In genomic region chr5:73692166-73692640, GRCh38 we compare ENCODE assay signal across 8 cellular contexts.
DNase-seq lines count a peak whose midpoint lies in the region; ATAC-seq and TF ChIP-seq lines count a peak whose summit lies in the region.

No MANE protein-coding gene starts in this region.

- ATAC-seq in IMR-90 (ENCODE audit: low read depth) (peak; percentile 85), gastrocnemius medialis (no peak), HG03442 (IDR thresholded peaks at IDR 0.05; ENCODE audit: unreplicated experiment) (no peak)

- DNase-seq in GM12865 (ENCODE audit: low read depth) (peak; percentile 77), IMR-90 (peak; percentile 87), choroid plexus epithelial cell (ENCODE audit: low read depth) (peak; percentile 92), renal cortical epithelial cell (ENCODE audit: low read depth) (peak; percentile 61), gastrocnemius medialis (no peak), cerebellar cortex (ENCODE audit: low spot score) (no peak), NCI-H69 (lab: John Stamatoyannopoulos, UW) (no peak)

- TF ChIP-seq CTCF in GM12865 (IDR thresholded peaks at IDR 0.05; ENCODE audit: insufficient read depth, low read depth, low read length, missing control alignments) (no peak), IMR-90 (conservative IDR thresholded peaks at IDR 0.05; ENCODE audit: low read depth, low read length) (no peak), choroid plexus epithelial cell (conservative IDR thresholded peaks at IDR 0.05; ENCODE audit: low read depth, low read length) (no peak), gastrocnemius medialis (IDR thresholded peaks at IDR 0.05 in 4 of 5, conservative IDR thresholded peaks at IDR 0.05 in 1 of 5) (no peak)

- H3K4me1 ChIP-seq in IMR-90 (ENCODE audit: control insufficient read depth, insufficient read depth, low read length), result peaks cover 21% of the 10 kb centered on the region
- no peaks in the 10 kb centered on the region for H3K4me1 ChIP-seq in gastrocnemius medialis

- no peak overlapping the region for H2AK5ac ChIP-seq in IMR-90 (ENCODE audit: low read depth, low read length)

- H3K14ac ChIP-seq in IMR-90 (replicated peaks; ENCODE audit: low read depth, low read length), result no peak overlapping the region; the same call in 1 of the 2 replicates

- H4K5ac ChIP-seq in IMR-90 (ENCODE audit: low read depth, low read length), result peak overlapping the region; percentile 88; the same call in 1 of the 2 replicates

- H4K91ac ChIP-seq in IMR-90 (ENCODE audit: insufficient read depth, low read depth, low read length), result peak overlapping the region; percentile 78

- CTCF ChIA-PET in IMR-90 (lab: Yijun Ruan, JAX), result interaction anchor here (0.9 to 2.2 kb wide), 4 partner anchors 16 to 101 kb away, joined by 3 to 13 read pairs (median 4); no protein-coding TSS in a partner anchor

- intact Hi-C loops in IMR-90 (cut with micrococcal nuclease) (loop anchor here (2.0 to 5.0 kb wide), 2 partner anchors 65 to 101 kb away; partner anchors contain the start of gene ARHGEF28), gastrocnemius medialis (cut with DNase I; ENCODE audit: low total_unique reads) (loop anchor here (2.0 kb wide), 1 partner anchor 101 kb away; no protein-coding TSS in a partner anchor)

- dilution Hi-C loops in IMR-90 (cut with HindIII; ENCODE audit: low sequenced_read_pairs, unreplicated experiment), result no loop called here

- BruUV-seq in IMR-90 (replicated peaks; lab: Mats Ljungman, UMichigan), result no TSS peak

- no CpG with 5 or more reads among the region's 2 CpGs for WGBS in IMR-90 (ENCODE audit: extremely low coverage in 2 of 2, insufficient read length in 1 of 2), 2 experiments

- no peak overlapping the region for H2AK9ac ChIP-seq in IMR-90 (replicated peaks; ENCODE audit: low read depth, low read length, poor library complexity)

- peak overlapping the region; percentile 87 for H3K4ac ChIP-seq in IMR-90 (ENCODE audit: low read depth, low read length)

- H4K8ac ChIP-seq in IMR-90 (ENCODE audit: low read depth in 2 of 2, low read length in 2 of 2), result peak overlapping the region; percentile 25 to 71; a peak in 2 of 4 replicates

- H2BK120ac ChIP-seq in IMR-90 (ENCODE audit: low read depth, low read length), result peak overlapping the region; percentile 87

- TF ChIP-seq RAD21 in IMR-90 (IDR thresholded peaks at IDR 0.05; ENCODE audit: low read length), result peak; percentile 6; the same call in 1 of the 2 replicates

- POLR2A ChIA-PET in IMR-90 (lab: Charles Lee; ENCODE audit: unreplicated experiment), result no interaction called here

- H2AFZ ChIP-seq in IMR-90 (replicated peaks; ENCODE audit: low read length, poor library complexity), result no peak overlapping the region

- no peak overlapping the region for H3K9ac ChIP-seq in IMR-90 (ENCODE audit: low read depth, low read length)

- H3K23ac ChIP-seq in IMR-90 (ENCODE audit: low read depth, low read length), result peak overlapping the region; percentile 4; the same call in 1 of the 2 replicates

- H3K27ac ChIP-seq in IMR-90 (ENCODE audit: insufficient read depth, low read length) (peak overlapping the region; percentile 70), gastrocnemius medialis (no peak overlapping the region)

- peak overlapping the region; percentile 92; the same call in 1 of the 2 replicates for H3K18ac ChIP-seq in IMR-90 (ENCODE audit: low read depth, low read length)

- peak overlapping the region; percentile 51; the same call in 1 of the 3 replicates for H2BK15ac ChIP-seq in IMR-90 (ENCODE audit: low read depth, low read length)

- peak overlapping the region; percentile 64; the same call in 1 of the 2 replicates for H3K4me2 ChIP-seq in IMR-90 (ENCODE audit: low read depth, low read length)

- H3K36me3 ChIP-seq in IMR-90 (ENCODE audit: control insufficient read depth, insufficient read depth, low read length) (no peaks in the 10 kb centered on the region; the same call in 1 of the 2 replicates), gastrocnemius medialis (no peaks in the 10 kb centered on the region)

- H3K4me3 ChIP-seq in GM12865 (ENCODE audit: low read depth, low read length), result no peak overlapping the region
- H3K4me3 ChIP-seq in IMR-90 (ENCODE audit: insufficient read depth, low read depth, low read length), result no peak overlapping the region
- H3K4me3 ChIP-seq in choroid plexus epithelial cell (ENCODE audit: low read depth, low read length), result no peak overlapping the region
- H3K4me3 ChIP-seq in gastrocnemius medialis, result no peak overlapping the region

- peaks cover 7 to 66% of the 10 kb centered on the region in 2 experiments; a peak in 3 of 4 replicates for H3K79me1 ChIP-seq in IMR-90 (ENCODE audit: low read depth in 1 of 2, low read length in 2 of 2)

- no peaks in the 10 kb centered on the region for H3K9me3 ChIP-seq in IMR-90 (ENCODE audit: control insufficient read depth, insufficient read depth, low read length)
- H3K9me3 ChIP-seq in gastrocnemius medialis, result no peaks in the 10 kb centered on the region

- peak overlapping the region; percentile 46; the same call in 1 of the 2 replicates for H3K56ac ChIP-seq in IMR-90 (ENCODE audit: extremely low read depth, insufficient read depth, low read length)

- H3K27me3 ChIP-seq in IMR-90 (ENCODE audit: control insufficient read depth, insufficient read depth, low read length), result no peaks in the 10 kb centered on the region
- H3K27me3 ChIP-seq in gastrocnemius medialis, result no peaks in the 10 kb centered on the region

- TF ChIP-seq POLR2A in IMR-90 (IDR thresholded peaks at IDR 0.05; ENCODE audit: low read depth, low read length) (no peak), gastrocnemius medialis (IDR thresholded peaks at IDR 0.05) (no peak)

- in situ Hi-C loops in IMR-90 (cut with MboI; ENCODE audit: low sequenced_read_pairs), result no loop called here
- in situ Hi-C loops in gastrocnemius medialis (cut with MboI; ENCODE audit: low sequenced_read_pairs in 4 of 4), result no loop called here

- peak overlapping the region; percentile 91 for H2BK20ac ChIP-seq in IMR-90 (ENCODE audit: low read depth, low read length)

- H2BK5ac ChIP-seq in IMR-90 (ENCODE audit: low read depth, low read length, poor library complexity, severe bottlenecking), result peak overlapping the region; percentile 89

- H3K9me1 ChIP-seq in IMR-90 (ENCODE audit: insufficient read depth, low read length), result peaks cover 14% of the 10 kb centered on the region

- no peaks in the 10 kb centered on the region for H4K20me1 ChIP-seq in IMR-90 (ENCODE audit: insufficient read depth, low read length)

TF ChIP-seq in IMR-90, 13 proteins besides CTCF, POLR2A, EP300 and RAD21:
- TF ChIP-seq BHLHE40 (IDR thresholded peaks at IDR 0.05; ENCODE audit: low read depth, low read length), result 0 out of 2 replicates have a peak, but pooled peaks have one; percentile 27
- TF ChIP-seq CEBPB (IDR thresholded peaks at IDR 0.05; ENCODE audit: low read depth, low read length), result no peak
- 0 out of 2 replicates have a peak, but pooled peaks have one; percentile 4 for TF ChIP-seq MAFK (IDR thresholded peaks at IDR 0.05; ENCODE audit: low read depth, low read length)
- TF ChIP-seq CHD1 (IDR thresholded peaks at IDR 0.05; ENCODE audit: low read depth, low read length), result no peak
- peak; percentile 42; the same call in 1 of the 2 replicates for TF ChIP-seq FOS (IDR thresholded peaks at IDR 0.05; ENCODE audit: low read depth, low read length)

Comparison
In these comparisons a context has a peak if more than half of its experiments do, and no peak if none do; other contexts are left out.
1. DNase-seq: peak in GM12865 (single experiment), IMR-90 (single experiment), choroid plexus epithelial cell (single experiment) and renal cortical epithelial cell (single experiment); none in gastrocnemius medialis (0 of 2), cerebellar cortex (single experiment) and NCI-H69 (single experiment).